ENCODE assay signal across 23 cellular contexts in the genomic region with DNA sequence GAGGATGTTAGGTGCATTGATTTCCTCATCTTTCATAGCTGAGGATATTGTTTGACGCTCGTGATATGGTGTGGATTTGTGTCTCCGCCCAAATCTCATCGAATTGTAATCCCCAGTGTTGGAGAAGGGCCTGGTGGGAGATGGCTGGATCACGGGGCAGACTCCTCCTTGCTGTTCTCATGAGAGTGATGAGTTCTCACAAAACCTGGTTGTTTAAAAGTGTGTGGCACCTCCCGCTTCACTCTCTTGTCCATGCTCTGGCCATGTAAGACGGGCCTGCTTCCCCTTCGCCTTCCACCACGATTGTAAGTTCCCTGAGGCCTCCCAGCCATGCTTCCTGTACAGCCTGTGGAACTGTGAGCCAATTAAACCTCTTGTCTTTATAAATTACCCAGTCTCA. TPM values are rescaled to one million over a fixed set of nuclear protein-coding genes. Genes with fewer than 3 reads are reported as not detected.
A peak's percentile ranks its signal among the peaks of the same experiment; 100 is the strongest.
DNase-seq lines count a peak whose midpoint lies in the region; ATAC-seq, FAIRE-seq and TF ChIP-seq lines count a peak whose summit lies in the region.
"Had no signal": no experiment of that assay in that cellular context is flagged by ENCODE, and none has a peak within 500 bp of the region (broad histone marks: within the 10 kb centered on the region; RNA-seq: fewer than 3 reads in every experiment).

No MANE protein-coding gene starts in this region.

- no peak for TF ChIP-seq EP300 in suprapubic skin (IDR thresholded peaks at IDR 0.05)

- 95% methylated on average over 9 of the region's 9 CpGs for WGBS in suprapubic skin
- 97% methylated on average over 9 of the region's 9 CpGs for WGBS in thyroid gland, 2 donors

- TF ChIP-seq CTCF in bronchial epithelial cell (IDR thresholded peaks at IDR 0.05; ENCODE audit: insufficient read depth, low read length, severe bottlenecking) (no peak), suprapubic skin (IDR thresholded peaks at IDR 0.05) (no peak), thyroid gland (IDR thresholded peaks at IDR 0.05) (no peak)

- H3K9me3 ChIP-seq in suprapubic skin (no peaks in the 10 kb centered on the region), thyroid gland (no peaks in the 10 kb centered on the region)
- H3K9me3 ChIP-seq: A549 had no signal

- peak; percentile 15 for DNase-seq in activated CD4-positive, CD25-positive, alpha-beta regulatory T cell treated with anti-CD3 and anti-CD28 coated beads, Interleukin-2, amount 50 U/mL, for 72 hours
- no peak for DNase-seq in activated CD4-positive, CD25-positive, alpha-beta regulatory T cell (lab: John Stamatoyannopoulos, UW)
- DNase-seq in bronchial epithelial cell (ENCODE audit: low read depth) (no peak), left lobe of liver (ENCODE audit: low spot score) (peak; percentile 15), suprapubic skin (ENCODE audit: low spot score in 2 of 2) (peak; percentile 24 to 63), hippocampal formation (lab: John Stamatoyannopoulos, UW) (no peak), OCI-M1 (lab: John Stamatoyannopoulos, UW) (no peak), thyroid gland (no peak)
- DNase-seq: AML-193; CD4-positive, alpha-beta memory T cell; DMS153; DMS79; GDM1; GOT3; H7; HFFc6 had no signal

- H3K27me3 ChIP-seq in bronchial epithelial cell (ENCODE audit: control insufficient read depth, insufficient read depth, low read length) (no peaks in the 10 kb centered on the region), suprapubic skin (peaks cover 7% of the 10 kb centered on the region), thyroid gland (no peaks in the 10 kb centered on the region)

- H3K36me3 ChIP-seq in bronchial epithelial cell (ENCODE audit: control insufficient read depth, insufficient read depth, low read length) (no peaks in the 10 kb centered on the region), suprapubic skin (no peaks in the 10 kb centered on the region), thyroid gland (no peaks in the 10 kb centered on the region)

- H3K27ac ChIP-seq in suprapubic skin (no peak overlapping the region), thyroid gland (no peak overlapping the region)
- H3K27ac ChIP-seq: 22Rv1, A549, C4-2B, HL-60 had no signal

- H3K4me1 ChIP-seq in suprapubic skin (no peaks in the 10 kb centered on the region), thyroid gland (no peaks in the 10 kb centered on the region)
- H3K4me1 ChIP-seq: A549 had no signal

- no peak for TF ChIP-seq POLR2A in suprapubic skin (IDR thresholded peaks at IDR 0.05)
- TF ChIP-seq POLR2A in thyroid gland (IDR thresholded peaks at IDR 0.05), result no peak

- peak; percentile 70 for FAIRE-seq in bronchial epithelial cell (lab: Jason Lieb, UNC)
- FAIRE-seq: A549, GM12892, GM18507 had no signal

- no peak for ATAC-seq in left lobe of liver
- ATAC-seq: A549, HCT116 had no signal

- H3K4me3 ChIP-seq in bronchial epithelial cell (ENCODE audit: low read depth, low read length) (no peak overlapping the region), suprapubic skin (no peak overlapping the region), thyroid gland (replicated peaks in 1 of 3) (no peak overlapping the region)
- H3K4me3 ChIP-seq: A549 had no signal

- intact Hi-C loops in thyroid gland (cut with DNase I), result no loop called here

RNA-seq across cellular contexts. Expression of gene GPC1, which starts 28.4 kb away (rescaled TPM):
- total RNA-seq in bronchial epithelial cell (65.8 and 103 TPM in 2 replicates), left lobe of liver (29.4 TPM), suprapubic skin (100 to 1,000 TPM; 130 to 164 (median 145) TPM), thyroid gland (10 to 100 TPM; 14.1 to 35.5 (median 26.8) TPM)

Comparison
In these comparisons a context has a peak if more than half of its experiments do, and no peak if none do; other contexts are left out.
1. DNase-seq: peak in activated CD4-positive, CD25-positive, alpha-beta regulatory T cell treated with anti-CD3 and anti-CD28 coated beads, Interleukin-2, amount 50 U/mL, for 72 hours (single experiment), left lobe of liver (single experiment) and suprapubic skin (2 of 2); none in activated CD4-positive, CD25-positive, alpha-beta regulatory T cell (0 of 4), bronchial epithelial cell (single experiment), hippocampal formation (0 of 2), OCI-M1 (single experiment) and thyroid gland (0 of 2).